8 cellular contexts compared by ENCODE assay signal in the genomic region with DNA sequence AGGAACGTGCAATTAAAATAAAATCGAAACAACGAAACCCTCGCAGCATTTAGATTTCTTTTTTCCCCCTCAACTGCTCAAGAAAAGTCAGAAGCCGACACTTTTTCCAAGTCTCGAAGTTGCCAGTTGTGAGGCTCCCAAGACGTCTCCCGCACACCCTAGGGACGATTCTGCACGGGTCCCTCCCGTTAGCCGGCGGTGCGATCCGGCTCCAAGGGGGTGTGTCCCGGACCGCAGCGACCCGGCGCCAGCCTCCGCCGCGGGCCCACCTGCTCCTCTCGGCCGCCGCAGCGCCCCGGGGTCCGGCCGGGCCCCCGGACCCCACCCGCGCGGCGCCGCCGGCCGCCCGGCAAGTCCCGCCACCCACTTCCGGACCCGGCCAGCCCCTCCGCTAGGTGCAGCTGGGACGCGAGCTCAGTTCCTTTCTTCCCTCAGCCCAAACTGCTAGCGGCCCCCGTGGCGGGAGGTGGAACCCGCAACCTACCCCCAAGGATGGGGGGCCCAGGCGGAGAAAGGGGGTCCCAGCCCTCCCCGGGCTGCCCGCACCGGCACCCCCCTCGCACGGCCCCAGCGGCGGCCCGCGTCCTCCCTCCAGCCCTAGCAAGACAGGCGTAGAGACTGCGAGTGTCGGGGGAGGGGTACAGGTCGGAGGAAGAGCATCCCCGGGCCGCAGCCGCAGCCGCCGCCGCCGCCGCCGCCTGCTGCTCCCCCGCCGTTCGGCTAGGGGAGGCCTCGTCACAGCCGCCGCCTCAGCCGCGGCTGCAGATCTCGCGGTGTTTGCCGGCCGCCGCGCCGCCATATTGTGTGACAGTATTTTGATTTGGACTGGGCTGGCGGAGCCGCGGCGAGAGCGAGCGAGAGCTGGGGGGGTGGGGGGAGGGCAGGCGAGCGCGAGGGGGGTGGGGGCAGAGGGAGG. TPM values are rescaled to one million over a fixed set of nuclear protein-coding genes. Genes with fewer than 3 reads are reported as not detected.
DNase-seq lines count a peak whose midpoint lies in the region; ATAC-seq lines count a peak whose summit lies in the region.

No MANE protein-coding gene starts in this region.

- CTCF ChIA-PET in CD4-positive, alpha-beta memory T cell (lab: Charles Lee; ENCODE audit: partially characterized antibody) = interaction anchor here (0.6 to 3.2 kb wide), 9 partner anchors 17 to 241 kb away, joined by 3 to 11 read pairs (median 3); no protein-coding TSS in a partner anchor

- no peaks in the 10 kb centered on the region for H3K27me3 Mint-ChIP-seq in CD4-positive, alpha-beta memory T cell
- peaks cover 3% of the 10 kb centered on the region for H3K27me3 Mint-ChIP-seq in memory B cell

- no peaks in the 10 kb centered on the region for H3K27me3 ChIP-seq in CD4-positive, alpha-beta memory T cell (ENCODE audit: insufficient read depth, low read length)

- POLR2A ChIA-PET in CD4-positive, alpha-beta memory T cell (lab: Charles Lee; ENCODE audit: partially characterized antibody) = interaction anchor here (0.6 to 4.1 kb wide), 44 partner anchors 8 to 285 kb away, joined by 3 to 29 read pairs (median 5); partner anchors contain the start of gene PPIL4

- H3K9me3 ChIP-seq in CD4-positive, alpha-beta memory T cell (ENCODE audit: control insufficient read depth in 1 of 2, low read length in 2 of 2) = no peaks in the 10 kb centered on the region

- peak overlapping the region; percentile 80 to 93 (median 87) for H3K4me3 Mint-ChIP-seq in CD4-positive, alpha-beta memory T cell
- H3K4me3 Mint-ChIP-seq in memory B cell = peak overlapping the region; percentile 90

- intact Hi-C loops in CD4-positive, alpha-beta memory T cell (cut with micrococcal nuclease) = loop anchor here (1.0 to 10.0 kb wide), 7 partner anchors 55 to 228 kb away; partner anchors contain the start of gene PPIL4

- peak overlapping the region; percentile 86 to 93 (median 89) for H3K27ac Mint-ChIP-seq in CD4-positive, alpha-beta memory T cell
- H3K27ac Mint-ChIP-seq in memory B cell = peak overlapping the region; percentile 91

- no peaks in the 10 kb centered on the region for H3K9me3 Mint-ChIP-seq in CD4-positive, alpha-beta memory T cell
- H3K9me3 Mint-ChIP-seq in memory B cell = no peaks in the 10 kb centered on the region

- H3K4me1 Mint-ChIP-seq in CD4-positive, alpha-beta memory T cell = peaks cover 14 to 40% (median 24%) of the 10 kb centered on the region in 4 donors
- peaks cover 21% of the 10 kb centered on the region for H3K4me1 Mint-ChIP-seq in memory B cell

- H3K4me3 ChIP-seq in CD4-positive, alpha-beta memory T cell (ENCODE audit: low read length in 2 of 2) = peak overlapping the region; percentile 27 to 64

- ATAC-seq in GM19438 (IDR thresholded peaks at IDR 0.05; ENCODE audit: low read depth, unreplicated experiment) = peak; percentile 60
- ATAC-seq in HG03565 (IDR thresholded peaks at IDR 0.05; ENCODE audit: unreplicated experiment) = peak; percentile 71
- peak; percentile 81 for ATAC-seq in memory B cell (ENCODE audit: low read depth)

- no peaks in the 10 kb centered on the region for H3K36me3 ChIP-seq in CD4-positive, alpha-beta memory T cell (ENCODE audit: insufficient read depth, low read length)

- DNase-seq in CD4-positive, alpha-beta memory T cell = peak; percentile 91 to 93 (median 92)
- DNase-seq in NCI-H82 treated with DMSO at 0.1 percent for 48 hours (lab: John Stamatoyannopoulos, UW; ENCODE audit: unreplicated experiment) (peak; percentile 81), memory B cell (ENCODE audit: low spot score in 2 of 2) (peak; percentile 87 to 89)
- DNase-seq in activated CD8-positive, alpha-beta memory T cell treated with anti-CD3 and anti-CD28 coated beads for 1 hour (ENCODE audit: extremely low read depth in 1 of 2, low read depth in 1 of 2) = peak; percentile 71 to 79
- peak; percentile 82 for DNase-seq in effector CD8-positive, alpha-beta T cell (lab: John Stamatoyannopoulos, UW)
- DNase-seq in stimulated activated CD8-positive, alpha-beta memory T cell treated with anti-CD3 and anti-CD28 coated beads, Interleukin-12 subunit alpha, Interleukin-12 subunit beta, amount 100 ng/mL, for 1 hour (ENCODE audit: low read depth) = peak; percentile 77

- peaks cover 0 to 17% of the 10 kb centered on the region in 2 donors for H3K36me3 Mint-ChIP-seq in CD4-positive, alpha-beta memory T cell
- H3K36me3 Mint-ChIP-seq in memory B cell = no peaks in the 10 kb centered on the region

- peaks cover 33% of the 10 kb centered on the region for H3K4me1 ChIP-seq in CD4-positive, alpha-beta memory T cell (ENCODE audit: insufficient read depth, low read length)

- H3K27ac ChIP-seq in CD4-positive, alpha-beta memory T cell (ENCODE audit: low read depth, low read length) = peak overlapping the region; percentile 86

RNA-seq across cellular contexts. Expression of gene TAB2, which starts 0.5 kb away (rescaled TPM):
- total RNA-seq in CD4-positive, alpha-beta memory T cell = 100 to 1,000 TPM; 108 to 116 TPM
- polyA plus RNA-seq in CD4-positive, alpha-beta memory T cell = 10 to 100 TPM; 27.0 to 28.9 TPM

Comparison
In these comparisons a context has a peak if more than half of its experiments do, and no peak if none do; other contexts are left out.
1. Peak in every context shown above with its lines: DNase-seq, ATAC-seq, H3K4me3 ChIP-seq and H3K27ac ChIP-seq.